Comparison of ENCODE assay signal across 20 cellular contexts in genomic region chr14:104086210-104086660, GRCh38. TPM values are rescaled to one million over a fixed set of nuclear protein-coding genes. Genes with fewer than 3 reads are reported as not detected.
DNase-seq lines count a peak whose midpoint lies in the region; ATAC-seq and TF ChIP-seq lines count a peak whose summit lies in the region.
"Had no signal": no experiment of that assay in that cellular context is flagged by ENCODE, and none has a peak within 500 bp of the region (broad histone marks: within the 10 kb centered on the region; RNA-seq: fewer than 3 reads in every experiment).

No MANE protein-coding gene starts in this region.

- intact Hi-C loops in right cardiac atrium (cut with DNase I) (loop anchor here in 1 of 4 donors (10.0 kb wide), 2 partner anchors 479 to 549 kb away; no protein-coding TSS in a partner anchor), ovary (cut with DNase I) (loop anchor here in 1 of 4 donors (10.0 kb wide), 1 partner anchor 479 kb away; no protein-coding TSS in a partner anchor)

- no CpG with 5 or more reads among the region's 13 CpGs for WGBS in SK-N-SH (ENCODE audit: low lambda C conversion rate)
- WGBS in right cardiac atrium, result 50% methylated on average over 13 of the region's 13 CpGs
- 47 to 74% (median 57%) methylated on average over 13 of the region's 13 CpGs for WGBS in ovary, 3 donors

- H3K9me3 ChIP-seq in SK-N-SH (no peaks in the 10 kb centered on the region), right cardiac atrium (ENCODE audit: control insufficient read depth, low read length) (no peaks in the 10 kb centered on the region), ovary (no peaks in the 10 kb centered on the region), SJCRH30 (replicated peaks) (peaks cover 4% of the 10 kb centered on the region; the same call in 1 of the 2 replicates)

- H3K4me1 ChIP-seq in SK-N-SH (ENCODE audit: control insufficient read depth in 1 of 2, insufficient read depth in 2 of 2, low read depth in 1 of 2, low read length in 1 of 2), result peaks cover 0 to 21% of the 10 kb centered on the region in 2 experiments; a peak in 1 of 4 replicates
- peaks cover 5% of the 10 kb centered on the region for H3K4me1 ChIP-seq in right cardiac atrium (ENCODE audit: control insufficient read depth, insufficient read depth, low read length)
- peaks cover 16% of the 10 kb centered on the region for H3K4me1 ChIP-seq in ovary (ENCODE audit: insufficient read depth)
- peaks cover 32% of the 10 kb centered on the region for H3K4me1 ChIP-seq in SJCRH30

- ATAC-seq in SK-N-SH treated with all-trans-retinoic acid at 6 μM for 48 hours, result no peak
- peak; percentile 0 to 3 for ATAC-seq in right cardiac atrium
- no peak for ATAC-seq in HG03196 (IDR thresholded peaks at IDR 0.05; ENCODE audit: unreplicated experiment)
- ATAC-seq: Panc1 had no signal

- H3K27me3 ChIP-seq in SK-N-SH (ENCODE audit: insufficient read depth), result no peaks in the 10 kb centered on the region; the same call in 1 of the 2 replicates
- H3K27me3 ChIP-seq in right cardiac atrium (ENCODE audit: control insufficient read depth, insufficient read depth), result no peaks in the 10 kb centered on the region
- H3K27me3 ChIP-seq in ovary, result no peaks in the 10 kb centered on the region
- H3K27me3 ChIP-seq in SJCRH30, result 0 out of 2 replicates have a peak, but pooled peaks cover 4% of the 10 kb centered on the region

- TF ChIP-seq CTCF in SK-N-SH (IDR thresholded peaks at IDR 0.05) (no peak), ovary (IDR thresholded peaks at IDR 0.05) (no peak)

- POLR2A ChIA-PET in SK-N-SH (lab: Yijun Ruan, JAX), result no interaction called here

- no peak overlapping the region for H3K9ac ChIP-seq in SK-N-SH

- no peak overlapping the region for H3K4me2 ChIP-seq in SK-N-SH

- CTCF ChIA-PET in SK-N-SH (lab: Yijun Ruan, JAX), result interaction anchor here (1.5 to 4.5 kb wide), 3 partner anchors 9 to 478 kb away, joined by 5 to 46 read pairs (median 6); no protein-coding TSS in a partner anchor

- H3K36me3 ChIP-seq in SK-N-SH (replicated peaks in 1 of 2; ENCODE audit: control insufficient read depth in 1 of 2, insufficient read depth in 2 of 2, low read length in 1 of 2), result no peaks in the 10 kb centered on the region
- H3K36me3 ChIP-seq in ovary, result no peaks in the 10 kb centered on the region
- no peaks in the 10 kb centered on the region for H3K36me3 ChIP-seq in SJCRH30
- H3K36me3 ChIP-seq: gastroesophageal sphincter had no signal

- no peaks in the 10 kb centered on the region for H3K9me2 ChIP-seq in SK-N-SH

- H3K4me3 ChIP-seq in SK-N-SH (ENCODE audit: low read depth in 2 of 2, low read length in 1 of 2), result no peak overlapping the region
- peak overlapping the region; percentile 36 for H3K4me3 ChIP-seq in right cardiac atrium (ENCODE audit: low read length)
- H3K4me3 ChIP-seq in ovary, result peak overlapping the region; percentile 37
- H3K4me3 ChIP-seq in SJCRH30, result no peak overlapping the region

- no peak for TF ChIP-seq POLR2A in ovary (IDR thresholded peaks at IDR 0.05)

- TF ChIP-seq EP300 in SK-N-SH (IDR thresholded peaks at IDR 0.05; ENCODE audit: borderline replicate concordance in 1 of 2, low read depth in 1 of 2, low read length in 1 of 2), result no peak
- no peak for TF ChIP-seq EP300 in ovary (IDR thresholded peaks at IDR 0.05)

- no peaks in the 10 kb centered on the region for H4K20me1 ChIP-seq in SK-N-SH (ENCODE audit: insufficient read depth)

- H3F3A ChIP-seq in SK-N-SH (replicated peaks; ENCODE audit: insufficient read depth), result no peaks in the 10 kb centered on the region

- H3K79me2 ChIP-seq in SK-N-SH (ENCODE audit: insufficient read depth), result no peaks in the 10 kb centered on the region

- in situ Hi-C loops in ACHN (cut with HindIII; ENCODE audit: low pct_ligation_motif_present, low pct_unique_long_range_greater_than_20kb, low sequenced_read_pairs), result no loop called here

- no peak overlapping the region for H2AFZ ChIP-seq in SK-N-SH (ENCODE audit: low read depth)

- no peak for TF ChIP-seq RAD21 in SK-N-SH (IDR thresholded peaks at IDR 0.05; ENCODE audit: low read length)

- H3K27ac ChIP-seq in SK-N-SH (ENCODE audit: low read depth in 2 of 2, low read length in 1 of 2) (no peak overlapping the region), right cardiac atrium (ENCODE audit: low read length) (peak overlapping the region; percentile 58), ovary (peak overlapping the region in 1 of 2 donors; percentile 59), SJCRH30 (no peak overlapping the region)
- H3K27ac ChIP-seq: 22Rv1, C4-2B, gastroesophageal sphincter had no signal

- DNase-seq in SK-N-SH, result peak; percentile 33
- DNase-seq in HuH-7 (ENCODE audit: low spot score), result peak; percentile 7
- DNase-seq in right cardiac atrium, result peak; percentile 22 to 55 (median 52)
- DNase-seq in ovary, result peak; percentile 32 to 60 (median 50)
- no peak for DNase-seq in SJCRH30
- DNase-seq in ACHN, result no peak
- DNase-seq: activated CD4-positive, alpha-beta T cell treated with anti-CD3 and anti-CD28 coated beads, Interleukin-2, amount 50 U/mL, for 4 hours; amniotic stem cell; DMS153; NCI-H2107; NCI-H748 treated with DMSO at 0.1 percent for 48 hours; SW 1271; trophoblast cell had no signal

TF ChIP-seq in SK-N-SH, 30 proteins besides CTCF, POLR2A, EP300 and RAD21 (continues in another document):
- TF ChIP-seq NFIC (IDR thresholded peaks at IDR 0.05; ENCODE audit: borderline replicate concordance) (no peak), YY1 (IDR thresholded peaks at IDR 0.05; ENCODE audit: low read depth) (no peak), RFX5 (IDR thresholded peaks at IDR 0.05; ENCODE audit: low read length) (no peak), CHD2 (IDR thresholded peaks at IDR 0.05; ENCODE audit: low read length, partially characterized antibody) (no peak), TEAD4 (IDR thresholded peaks at IDR 0.05; ENCODE audit: borderline replicate concordance, insufficient read depth) (no peak), POLR2AphosphoS5 (IDR thresholded peaks at IDR 0.05; ENCODE audit: low read depth, low read length) (no peak), EZH2phosphoT487 (IDR thresholded peaks at IDR 0.05; ENCODE audit: borderline replicate concordance, low read depth) (no peak), MXI1 (IDR thresholded peaks at IDR 0.05; ENCODE audit: low read depth, low read length) (no peak), USF1 (IDR thresholded peaks at IDR 0.05; ENCODE audit: borderline replicate concordance, low read depth) (no peak)

TF ChIP-seq in SK-N-SH treated with all-trans-retinoic acid at 6 μM for 48 hours, 23 proteins besides CTCF, POLR2A, EP300 and RAD21 (continues in another document):
- TF ChIP-seq TCF4 (CRISPR knock-in tag; IDR thresholded peaks at IDR 0.05; ENCODE audit: borderline replicate concordance), result no peak
- no peak for TF ChIP-seq ZC3H10 (CRISPR knock-in tag; IDR thresholded peaks at IDR 0.05)
- no peak for TF ChIP-seq RARB (CRISPR knock-in tag; IDR thresholded peaks at IDR 0.05)
- TF ChIP-seq OSR1 (CRISPR knock-in tag; IDR thresholded peaks at IDR 0.05), result no peak
- no peak for TF ChIP-seq BACH2 (CRISPR knock-in tag; IDR thresholded peaks at IDR 0.05; ENCODE audit: borderline replicate concordance)
- TF ChIP-seq CSDC2 (CRISPR knock-in tag; IDR thresholded peaks at IDR 0.05), result no peak
- TF ChIP-seq POU6F1 (CRISPR knock-in tag; IDR thresholded peaks at IDR 0.05; ENCODE audit: borderline replicate concordance, low read depth), result no peak
- no peak for TF ChIP-seq ZNF8 (CRISPR knock-in tag; IDR thresholded peaks at IDR 0.05)
- no peak for TF ChIP-seq ARNTL (CRISPR knock-in tag; IDR thresholded peaks at IDR 0.05; ENCODE audit: borderline replicate concordance, low read depth)
- no peak for TF ChIP-seq CREB5 (CRISPR knock-in tag; IDR thresholded peaks at IDR 0.05; ENCODE audit: low read depth)
- no peak for TF ChIP-seq ZFP30 (CRISPR knock-in tag; IDR thresholded peaks at IDR 0.05)
- no peak for TF ChIP-seq TOX (CRISPR knock-in tag; IDR thresholded peaks at IDR 0.05; ENCODE audit: borderline replicate concordance)
- TF ChIP-seq ZNF70 (CRISPR knock-in tag; IDR thresholded peaks at IDR 0.05), result no peak

RNA-seq across cellular contexts. Expression of gene ASPG, which starts 0.7 kb away (rescaled TPM):
- polyA plus RNA-seq in SK-N-SH (2012; rRNA removed), result not detected in 2 replicates
- not detected in 2 replicates for polyA plus RNA-seq in SK-N-SH (2012; cell fraction: cytosol; rRNA removed)
- polyA plus RNA-seq in SK-N-SH (2012; cell fraction: nucleus; rRNA removed), result 0.01 TPM in 1 of 2 replicates, not detected in the other
- total RNA-seq in right cardiac atrium, result 100 to 1,000 TPM; 169 to 307 (median 208) TPM
- polyA plus RNA-seq in right cardiac atrium, result 99.1 TPM
- total RNA-seq in ovary, result 10 to 100 TPM; 10.5 to 28.8 (median 19.8) TPM
- 10 to 100 TPM in 1 of 2 donors, under 1 TPM in 1; 0.45 to 11.0 TPM for polyA plus RNA-seq in ovary
- 0.35 and 0.51 TPM in 2 replicates for total RNA-seq in SJCRH30 (2014; rRNA removed; shearing (Covaris generic))
- total RNA-seq: epithelial cell of proximal tubule had no signal

RNA-seq across cellular contexts. Expression of gene KIF26A, which starts 52.2 kb away (rescaled TPM):
- polyA plus RNA-seq in SK-N-SH (2012; rRNA removed) (1.4 and 1.7 TPM in 2 replicates), right cardiac atrium (7.1 TPM), ovary (1 to 10 TPM in 1 of 2 donors, under 1 TPM in 1; 0.32 to 5.3 TPM)
- polyA plus RNA-seq in SK-N-SH (2012; cell fraction: cytosol; rRNA removed), result 0.79 and 1.5 TPM in 2 replicates
- 2.1 and 4.0 TPM in 2 replicates for polyA plus RNA-seq in SK-N-SH (2012; cell fraction: nucleus; rRNA removed)
- total RNA-seq in right cardiac atrium (10 to 100 TPM in 2 of 4 donors, 1 to 10 TPM in 2; 7.9 to 10.6 (median 9.9) TPM), ovary (10 to 100 TPM in 3 of 7 donors, 1 to 10 TPM in 4; 1.4 to 16.8 (median 6.4) TPM)
- 68.2 and 72.1 TPM in 2 replicates for total RNA-seq in SJCRH30 (2014; rRNA removed; shearing (Covaris generic))

Comparison
In these comparisons a context has a peak if more than half of its experiments do, and no peak if none do; other contexts are left out.
1. DNase-seq: peak in SK-N-SH (single experiment), HuH-7 (single experiment), right cardiac atrium (3 of 3) and ovary (5 of 5); none in SJCRH30 (0 of 2) and ACHN (single experiment).
2. H3K4me3 ChIP-seq: peak in right cardiac atrium (single experiment) and ovary (single experiment); none in SK-N-SH (0 of 2) and SJCRH30 (single experiment).
3. ATAC-seq: peak in right cardiac atrium (2 of 2); none in SK-N-SH treated with all-trans-retinoic acid at 6 μM for 48 hours (single experiment) and HG03196 (single experiment).